In genomic region chr13:40120288-40120687, GRCh38 we compare ENCODE assay signal across 18 cellular contexts.
A peak's percentile ranks its signal among the peaks of the same experiment; 100 is the strongest.
DNase-seq lines count a peak whose midpoint lies in the region; ATAC-seq and TF ChIP-seq lines count a peak whose summit lies in the region.
"Had no signal": no experiment of that assay in that cellular context is flagged by ENCODE, and none has a peak within 500 bp of the region (broad histone marks: within the 10 kb centered on the region; RNA-seq: fewer than 3 reads in every experiment).

No MANE protein-coding gene starts in this region.

- H3K79me2 ChIP-seq in GM23248 (ENCODE audit: insufficient read depth) (no peaks in the 10 kb centered on the region), SK-N-SH (ENCODE audit: insufficient read depth) (no peaks in the 10 kb centered on the region)

- H3K4me1 ChIP-seq in GM23248 (ENCODE audit: insufficient read depth) (peaks cover 22% of the 10 kb centered on the region), thoracic aorta (ENCODE audit: control insufficient read depth in 1 of 2, low read depth in 2 of 2) (peaks cover 23 to 48% of the 10 kb centered on the region in 2 donors), SK-N-SH (ENCODE audit: control insufficient read depth in 1 of 2, insufficient read depth in 2 of 2, low read depth in 1 of 2, low read length in 1 of 2) (no peaks in the 10 kb centered on the region)

- H3K27ac ChIP-seq in GM23248 (peak overlapping the region; percentile 96), thoracic aorta (peak overlapping the region; percentile 42 to 72), SK-N-SH (ENCODE audit: low read depth in 2 of 2, low read length in 1 of 2) (no peak overlapping the region)

- DNase-seq in GM23248 = peak; percentile 73
- peak; percentile 37 for DNase-seq in epithelial cell of esophagus (ENCODE audit: low read depth)
- peak; percentile 62 for DNase-seq in iris pigment epithelial cell (ENCODE audit: low read depth)
- no peak for DNase-seq in thoracic aorta (ENCODE audit: low spot score)
- DNase-seq in SK-N-SH = no peak
- DNase-seq in NCI-H2227 (lab: John Stamatoyannopoulos, UW; ENCODE audit: unreplicated experiment) = no peak
- DNase-seq in DMS 273 (lab: John Stamatoyannopoulos, UW; ENCODE audit: unreplicated experiment) = no peak
- DNase-seq in progenitor cell of endocrine pancreas (ENCODE audit: low spot score, unreplicated experiment) = no peak
- DNase-seq: activated CD8-positive, alpha-beta memory T cell treated with anti-CD3 and anti-CD28 coated beads for 24 hours; left colon; NCI-H1694; NCI-H446; stimulated activated CD4-positive, alpha-beta T cell treated with anti-CD3 and anti-CD28 coated beads, Interleukin-15, amount 100 ng/mL, for 24 hours; T-cell had no signal

- TF ChIP-seq RAD21 in SK-N-SH (IDR thresholded peaks at IDR 0.05; ENCODE audit: low read length) = no peak

- H3K27ac Mint-ChIP-seq in progenitor cell of endocrine pancreas = no peak overlapping the region
- H3K27ac Mint-ChIP-seq: activated T-helper 2 cell treated with anti-CD3 and anti-CD28 coated beads, Interferon-gamma antibody, Interleukin-2, Interleukin-4, amounts not matched to agents 10 μg/mL and 5 μg/mL and 100 μg/mL, durations not matched to agents 14 hours and 24 hours and 36 hours; dendritic cell treated with granulocyte-macrophage colony-stimulating factor and Interleukin-4, amounts not matched to agents 40 ng/mL and 50 ng/mL, for 4 days; stimulated activated naive CD8-positive, alpha-beta T cell treated with anti-CD3 and anti-CD28 coated beads, Interleukin-15, Interleukin-2, amounts not matched to agents 100 ng/mL and 50 ng/mL, for 24 hours; T-cell had no signal

- H3K9ac ChIP-seq in GM23248 (peak overlapping the region; percentile 77), SK-N-SH (no peak overlapping the region)

- H3K27me3 ChIP-seq in GM23248 (replicated peaks; ENCODE audit: insufficient read depth) (no peaks in the 10 kb centered on the region), thoracic aorta (replicated peaks; ENCODE audit: insufficient read depth) (no peaks in the 10 kb centered on the region), SK-N-SH (ENCODE audit: insufficient read depth) (no peaks in the 10 kb centered on the region)

- H3K4me2 ChIP-seq in GM23248 (ENCODE audit: unreplicated experiment) (peak overlapping the region; percentile 80), SK-N-SH (no peak overlapping the region)

- no peaks in the 10 kb centered on the region for H4K20me1 ChIP-seq in GM23248 (ENCODE audit: insufficient read depth)
- no peaks in the 10 kb centered on the region for H4K20me1 ChIP-seq in SK-N-SH (ENCODE audit: insufficient read depth)

- H3F3A ChIP-seq in GM23248 (ENCODE audit: insufficient read depth) (peaks cover 17% of the 10 kb centered on the region), SK-N-SH (replicated peaks; ENCODE audit: insufficient read depth) (no peaks in the 10 kb centered on the region)

- CTCF ChIA-PET in SK-N-SH (lab: Yijun Ruan, JAX) = no interaction called here

- no peaks in the 10 kb centered on the region for H3K9me3 ChIP-seq in GM23248 (ENCODE audit: low read depth)
- H3K9me3 ChIP-seq in thoracic aorta = no peaks in the 10 kb centered on the region
- no peaks in the 10 kb centered on the region; the same call in 1 of the 2 replicates for H3K9me3 ChIP-seq in SK-N-SH

- H3K9me2 ChIP-seq in GM23248 (ENCODE audit: insufficient read depth) = no peaks in the 10 kb centered on the region
- no peaks in the 10 kb centered on the region for H3K9me2 ChIP-seq in SK-N-SH

- no peaks in the 10 kb centered on the region for H3K27me3 Mint-ChIP-seq in progenitor cell of endocrine pancreas
- H3K27me3 Mint-ChIP-seq: stimulated activated naive CD8-positive, alpha-beta T cell treated with anti-CD3 and anti-CD28 coated beads, Interleukin-15, Interleukin-2, amounts not matched to agents 100 ng/mL and 50 ng/mL, for 24 hours; T-cell had no signal

- H3K4me1 Mint-ChIP-seq in progenitor cell of endocrine pancreas (ENCODE audit: low read depth) = peaks cover 18% of the 10 kb centered on the region

- peaks cover 7% of the 10 kb centered on the region for H3K9me3 Mint-ChIP-seq in progenitor cell of endocrine pancreas (ENCODE audit: low read depth)
- H3K9me3 Mint-ChIP-seq: T-cell had no signal

- peak; percentile 22 for ATAC-seq in thoracic aorta (ENCODE audit: insufficient number of reproducible peaks, low FRiP score, low read depth)
- ATAC-seq: left colon, T-cell had no signal

- POLR2A ChIA-PET in SK-N-SH (lab: Yijun Ruan, JAX) = no interaction called here

- H3K36me3 Mint-ChIP-seq in progenitor cell of endocrine pancreas (ENCODE audit: insufficient read depth) = no peaks in the 10 kb centered on the region
- H3K36me3 Mint-ChIP-seq: T-cell had no signal

- no peak overlapping the region for H3K4me3 Mint-ChIP-seq in progenitor cell of endocrine pancreas (ENCODE audit: low read depth)
- H3K4me3 Mint-ChIP-seq: dendritic cell treated with granulocyte-macrophage colony-stimulating factor and Interleukin-4, amounts not matched to agents 40 ng/mL and 50 ng/mL, for 4 days; stimulated activated naive CD8-positive, alpha-beta T cell treated with anti-CD3 and anti-CD28 coated beads, Interleukin-15, Interleukin-2, amounts not matched to agents 100 ng/mL and 50 ng/mL, for 24 hours; T-cell had no signal

- in situ Hi-C loops in GM23248 (cut with MboI) = no loop called here

- H3K36me3 ChIP-seq in GM23248 (ENCODE audit: low read depth) (no peaks in the 10 kb centered on the region), thoracic aorta (no peaks in the 10 kb centered on the region), SK-N-SH (replicated peaks in 1 of 2; ENCODE audit: control insufficient read depth in 1 of 2, insufficient read depth in 2 of 2, low read length in 1 of 2) (no peaks in the 10 kb centered on the region)
- H3K36me3 ChIP-seq: HAP-1 had no signal

- no peak for TF ChIP-seq EP300 in SK-N-SH (IDR thresholded peaks at IDR 0.05; ENCODE audit: borderline replicate concordance in 1 of 2, low read depth in 1 of 2, low read length in 1 of 2)

- TF ChIP-seq CTCF in epithelial cell of esophagus (IDR thresholded peaks at IDR 0.05; ENCODE audit: insufficient read depth, low read depth, low read length, missing control alignments) (no peak), thoracic aorta (IDR thresholded peaks at IDR 0.05) (no peak), SK-N-SH (IDR thresholded peaks at IDR 0.05) (no peak), progenitor cell of endocrine pancreas (IDR thresholded peaks at IDR 0.05; ENCODE audit: unreplicated experiment) (no peak)

- WGBS in GM23248 (ENCODE audit: low coverage in 1 of 2, low lambda C conversion rate in 2 of 2, missing lambda C conversion rate in 2 of 2), 2 experiments = 21 to 26% methylated on average over 1 of the region's 1 CpG
- WGBS in SK-N-SH (ENCODE audit: low lambda C conversion rate) = 84% methylated on average over 1 of the region's 1 CpG

- no peak overlapping the region for H2AFZ ChIP-seq in GM23248
- H2AFZ ChIP-seq in SK-N-SH (ENCODE audit: low read depth) = no peak overlapping the region

- H3K4me3 ChIP-seq in GM23248 = peak overlapping the region; percentile 51
- no peak overlapping the region for H3K4me3 ChIP-seq in epithelial cell of esophagus (ENCODE audit: low read length)
- peak overlapping the region; percentile 9 for H3K4me3 ChIP-seq in thoracic aorta
- H3K4me3 ChIP-seq in SK-N-SH (ENCODE audit: low read depth in 2 of 2, low read length in 1 of 2) = no peak overlapping the region
- H3K4me3 ChIP-seq: HAP-1 had no signal

TF ChIP-seq in SK-N-SH, 30 proteins besides CTCF, POLR2A, EP300 and RAD21:
- TF ChIP-seq IRF3 (IDR thresholded peaks at IDR 0.05; ENCODE audit: low read depth, low read length) = no peak
- TF ChIP-seq TCF12 (IDR thresholded peaks at IDR 0.05) = no peak
- no peak for TF ChIP-seq MEF2A (IDR thresholded peaks at IDR 0.05; ENCODE audit: borderline replicate concordance, low read depth)
- TF ChIP-seq FOXM1 (IDR thresholded peaks at IDR 0.05; ENCODE audit: low read depth) = no peak
- no peak for TF ChIP-seq TEAD4 (IDR thresholded peaks at IDR 0.05; ENCODE audit: borderline replicate concordance, insufficient read depth)
- TF ChIP-seq GABPA (IDR thresholded peaks at IDR 0.05; ENCODE audit: low read depth) = no peak
- TF ChIP-seq RFX5 (IDR thresholded peaks at IDR 0.05; ENCODE audit: low read length) = no peak
- TF ChIP-seq PBX3 (IDR thresholded peaks at IDR 0.05) = no peak
- no peak for TF ChIP-seq GATA2 (CRISPR knock-in tag; IDR thresholded peaks at IDR 0.05)
- no peak for TF ChIP-seq EZH2phosphoT487 (IDR thresholded peaks at IDR 0.05; ENCODE audit: borderline replicate concordance, low read depth)

Comparison
In these comparisons a context has a peak if more than half of its experiments do, and no peak if none do; other contexts are left out.
1. DNase-seq: peak in GM23248 (single experiment), epithelial cell of esophagus (single experiment) and iris pigment epithelial cell (single experiment); none in thoracic aorta (single experiment), SK-N-SH (single experiment), NCI-H2227 (single experiment), DMS 273 (single experiment) and progenitor cell of endocrine pancreas (single experiment).
2. H3K27ac ChIP-seq: peak in GM23248 (single experiment) and thoracic aorta (2 of 2); none in SK-N-SH (0 of 2).
3. H3K4me3 ChIP-seq: peak in GM23248 (single experiment) and thoracic aorta (single experiment); none in epithelial cell of esophagus (single experiment) and SK-N-SH (0 of 2).